ENCODE assay signal across 8 cellular contexts in the genomic region with DNA sequence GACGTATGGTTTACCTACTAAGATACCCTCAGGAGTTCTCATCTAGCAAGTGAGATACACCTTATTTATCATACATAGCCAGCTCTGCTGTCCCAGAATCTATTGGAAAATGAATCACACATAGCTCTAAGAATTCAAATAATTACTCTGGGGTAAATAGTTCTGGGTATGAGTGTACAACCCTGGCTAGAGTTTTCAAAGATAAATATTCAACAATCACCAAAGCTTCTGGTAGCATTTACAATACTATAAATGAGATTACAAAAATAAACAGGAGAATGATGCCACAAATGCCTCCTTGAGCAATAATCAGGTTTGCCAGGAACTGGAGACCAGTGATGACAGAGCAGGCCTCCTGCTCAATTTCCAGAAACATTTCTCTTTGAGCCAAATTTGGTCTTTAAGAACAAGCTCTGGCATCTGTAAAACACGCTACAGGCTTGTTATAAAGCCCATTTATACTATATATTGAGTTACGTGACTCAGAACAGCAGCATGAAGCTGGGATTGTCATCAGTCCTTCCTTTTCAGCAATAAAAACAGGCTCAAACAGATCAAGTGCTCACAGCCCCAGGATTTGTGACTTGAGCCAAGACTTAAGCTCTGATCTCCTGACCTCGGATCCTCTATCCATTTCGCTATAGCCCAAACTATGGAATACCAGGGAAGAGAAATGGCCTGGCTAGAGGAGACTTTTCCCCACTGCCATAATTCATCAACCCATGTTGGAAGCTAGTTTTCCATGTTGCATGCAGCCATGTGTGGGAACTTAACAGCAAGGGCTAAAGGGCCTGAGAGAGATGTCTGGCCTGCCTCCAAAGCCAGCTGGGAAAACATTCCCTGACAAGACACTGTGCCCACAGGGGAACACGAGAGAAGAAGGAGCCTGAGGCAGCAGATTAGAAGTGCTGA. TPM values are rescaled to one million over a fixed set of nuclear protein-coding genes. Genes with fewer than 3 reads are reported as not detected.
DNase-seq lines count a peak whose midpoint lies in the region; ATAC-seq and TF ChIP-seq lines count a peak whose summit lies in the region.

No MANE protein-coding gene starts in this region.

- H2AFZ ChIP-seq in fibroblast of lung (ENCODE audit: low read length), result no peak overlapping the region
- H2AFZ ChIP-seq in OCI-LY7 (ENCODE audit: low read length), result no peak overlapping the region

- H3K27me3 ChIP-seq in Peyer's patch (no peaks in the 10 kb centered on the region), fibroblast of lung (ENCODE audit: control insufficient read depth, insufficient read depth, low read length) (no peaks in the 10 kb centered on the region)

- peaks cover 33% of the 10 kb centered on the region for H3K79me2 ChIP-seq in fibroblast of lung (ENCODE audit: control insufficient read depth, insufficient read depth, low read length)
- H3K79me2 ChIP-seq in OCI-LY7 (ENCODE audit: insufficient read depth, low read depth, low read length), result peaks cover 100% of the 10 kb centered on the region

- H3K4me1 ChIP-seq in Peyer's patch, result peaks cover 0 to 22% (median 11%) of the 10 kb centered on the region in 4 donors
- peaks cover 22% of the 10 kb centered on the region for H3K4me1 ChIP-seq in fibroblast of lung (ENCODE audit: control insufficient read depth, extremely low read depth, insufficient read depth, low read length)
- H3K4me1 ChIP-seq in OCI-LY7 (ENCODE audit: insufficient read depth, low read length, poor library complexity, severe bottlenecking), result peaks cover 61% of the 10 kb centered on the region

- DNase-seq in DMS79 treated with DMSO at 0.1 percent for 48 hours (lab: John Stamatoyannopoulos, UW) (peak; percentile 47), Peyer's patch (no peak), fibroblast of lung (ENCODE audit: low read depth in 2 of 2) (peak; percentile 97 to 99), pulmonary artery endothelial cell (ENCODE audit: low read depth, low spot score) (peak; percentile 75), OCI-LY7 (ENCODE audit: low spot score) (no peak), OCI-M2 (lab: John Stamatoyannopoulos, UW; ENCODE audit: unreplicated experiment) (no peak), HuH-7.5 (ENCODE audit: low spot score) (no peak)

- H3K9me3 ChIP-seq in Peyer's patch (no peaks in the 10 kb centered on the region), fibroblast of lung (ENCODE audit: control insufficient read depth, insufficient read depth, low read depth, low read length) (no peaks in the 10 kb centered on the region), OCI-LY7 (ENCODE audit: low read length) (peaks cover 20% of the 10 kb centered on the region; the same call in 1 of the 2 replicates)

- TF ChIP-seq CTCF in Peyer's patch (IDR thresholded peaks at IDR 0.05) (no peak), fibroblast of lung (conservative IDR thresholded peaks at IDR 0.05 in 1 of 2, IDR thresholded peaks at IDR 0.05 in 1 of 2; ENCODE audit: low read depth in 1 of 2, low read length in 2 of 2) (no peak), OCI-LY7 (conservative IDR thresholded peaks at IDR 0.05; ENCODE audit: low read length) (no peak)

- H3K4me3 ChIP-seq in Peyer's patch, result no peak overlapping the region
- H3K4me3 ChIP-seq in fibroblast of lung (replicated peaks in 1 of 4; ENCODE audit: control extremely low read depth in 1 of 4, insufficient read depth in 1 of 4, low read depth in 3 of 4, low read length in 4 of 4), result no peak overlapping the region
- no peak overlapping the region for H3K4me3 ChIP-seq in OCI-LY7 (ENCODE audit: low read depth, low read length, poor library complexity, severe bottlenecking)

- POLR2A ChIA-PET in OCI-LY7 (lab: Charles Lee), result interaction anchor here (0.6 to 2.6 kb wide), 20 partner anchors 11 to 131 kb away, joined by 3 to 10 read pairs (median 4); no protein-coding TSS in a partner anchor

- no peak for TF ChIP-seq POLR2A in Peyer's patch (IDR thresholded peaks at IDR 0.05)

- H3K27ac ChIP-seq in Peyer's patch (peak overlapping the region; percentile 16 to 67 (median 44)), fibroblast of lung (ENCODE audit: insufficient read depth, low read length) (peak overlapping the region; percentile 90), OCI-LY7 (ENCODE audit: low read depth, low read length, poor library complexity, severe bottlenecking) (no peak overlapping the region)

- no peak for ATAC-seq in GM19035 (IDR thresholded peaks at IDR 0.05; ENCODE audit: unreplicated experiment)

- intact Hi-C loops in OCI-LY7 (cut with micrococcal nuclease; ENCODE audit: unreplicated experiment), result no loop called here

- peak overlapping the region; percentile 29 for H3K9ac ChIP-seq in fibroblast of lung (ENCODE audit: insufficient read depth, low read length)

- H3K4me2 ChIP-seq in fibroblast of lung (ENCODE audit: extremely low read depth, insufficient read depth, low read length) (peak overlapping the region; percentile 77), OCI-LY7 (ENCODE audit: low read length) (no peak overlapping the region)

- CTCF ChIA-PET in OCI-LY7 (lab: Charles Lee; ENCODE audit: unreplicated experiment), result no interaction called here

- H4K20me1 ChIP-seq in fibroblast of lung (ENCODE audit: control insufficient read depth, extremely low read depth, insufficient read depth, low read length), result no peaks in the 10 kb centered on the region
- peaks cover 28% of the 10 kb centered on the region; the same call in 1 of the 2 replicates for H4K20me1 ChIP-seq in OCI-LY7 (ENCODE audit: insufficient read depth, low read length)

- no peaks in the 10 kb centered on the region for H3K36me3 ChIP-seq in Peyer's patch
- no peaks in the 10 kb centered on the region for H3K36me3 ChIP-seq in fibroblast of lung (ENCODE audit: control insufficient read depth, insufficient read depth, low read length)
- H3K36me3 ChIP-seq in OCI-LY7 (ENCODE audit: insufficient read depth, low read length), result peaks cover 78% of the 10 kb centered on the region

- BruUV-seq in OCI-LY7 (replicated peaks; lab: Mats Ljungman, UMichigan), result no TSS peak

- H3K9me2 ChIP-seq in OCI-LY7 (ENCODE audit: insufficient read depth, low read length), result no peaks in the 10 kb centered on the region

RNA-seq across cellular contexts. Expression of gene RAB30, which starts 19.7 kb away (rescaled TPM):
- total RNA-seq in Peyer's patch (10 to 100 TPM in 2 of 4 donors, 1 to 10 TPM in 2; 3.4 to 54.8 (median 11.5) TPM), fibroblast of lung (19.3 and 45.2 TPM in 2 replicates), pulmonary artery endothelial cell (14.8 and 20.1 TPM in 2 replicates), OCI-LY7 (2022) (132 TPM in 2 replicates)
- 21.0 and 33.9 TPM in 2 replicates for polyA plus RNA-seq in fibroblast of lung
- polyA plus RNA-seq in fibroblast of lung (2012), result 15.1 and 25.3 TPM in 2 replicates
- 8.3 and 15.3 TPM in 2 replicates for polyA minus RNA-seq in fibroblast of lung (ENCODE audit: low replicate concordance)
- 27.1 and 33.3 TPM in 2 replicates for total RNA-seq in OCI-LY7 (2014; rRNA removed; shearing (Covaris generic))

Comparison
In these comparisons a context has a peak if more than half of its experiments do, and no peak if none do; other contexts are left out.
1. DNase-seq: peak in DMS79 treated with DMSO at 0.1 percent for 48 hours (single experiment), fibroblast of lung (2 of 2) and pulmonary artery endothelial cell (single experiment); none in Peyer's patch (0 of 3), OCI-LY7 (single experiment), OCI-M2 (single experiment) and HuH-7.5 (single experiment).